Comparison of ENCODE assay signal across 8 cellular contexts in genomic region chr7:107579881-107580715, GRCh38. TPM values are rescaled to one million over a fixed set of nuclear protein-coding genes. Genes with fewer than 3 reads are reported as not detected.
DNase-seq lines count a peak whose midpoint lies in the region; ATAC-seq and TF ChIP-seq lines count a peak whose summit lies in the region.

TSS of gene BCAP29 (plus strand) at chr7:107580246. CDS start at chr7:107580773, 527 bp downstream.

- peak within 1 kb of the TSS; percentile 68 to 90 (median 83) for H3K4me2 ChIP-seq in BLaER1 treated with 17β-estradiol and CSF1 and Interleukin-3, amounts not matched to agents 10 nM and 100 nM

- peaks cover 6 to 36% (median 17%) of the 10 kb centered on the region in 11 experiments; a peak in 21 of 22 replicates for H3K36me3 ChIP-seq in BLaER1 treated with 17β-estradiol and CSF1 and Interleukin-3, amounts not matched to agents 10 nM and 100 nM
- H3K36me3 ChIP-seq in ectodermal cell (ENCODE audit: control insufficient read depth, insufficient read depth, low read length) (peaks cover under 1% of the 10 kb centered on the region), lower lobe of right lung (peaks cover 11% of the 10 kb centered on the region)

- H4K20me1 ChIP-seq in BLaER1 treated with 17β-estradiol and CSF1 and Interleukin-3, amounts not matched to agents 10 nM and 100 nM, result peaks cover 0 to 10% (median 0%) of the 10 kb centered on the region in 11 experiments; a peak in 3 of 22 replicates

- ATAC-seq in GM19043 (IDR thresholded peaks at IDR 0.05; ENCODE audit: low read depth, unreplicated experiment), result peak; percentile 93
- ATAC-seq in HG03342 (IDR thresholded peaks at IDR 0.05; ENCODE audit: unreplicated experiment), result peak; percentile 91
- ATAC-seq in lower lobe of right lung, result peak; percentile 98

- peak within 1 kb of the TSS; percentile 72 to 87 (median 82) for H3K27ac ChIP-seq in BLaER1 treated with 17β-estradiol and CSF1 and Interleukin-3, amounts not matched to agents 10 nM and 100 nM
- H3K27ac ChIP-seq in ectodermal cell (ENCODE audit: insufficient read depth, low read depth, low read length, poor library complexity, severe bottlenecking), result peak within 1 kb of the TSS; percentile 77
- H3K27ac ChIP-seq in lower lobe of right lung, result peak within 1 kb of the TSS; percentile 93

- CTCF ChIA-PET in activated CD4-positive, alpha-beta memory T cell treated with anti-CD3 and anti-CD28 coated beads for 36 hours (lab: Charles Lee), result interaction anchor here (0.9 to 1.9 kb wide), 4 partner anchors 82 to 299 kb away, joined by 3 to 6 read pairs (median 3); no protein-coding TSS in a partner anchor

- intact Hi-C loops in activated CD4-positive, alpha-beta memory T cell treated with anti-CD3 and anti-CD28 coated beads for 36 hours (cut with micrococcal nuclease), result loop anchor here (1.0 to 5.0 kb wide), 3 partner anchors 16 to 297 kb away; partner anchors contain the start of gene SLC26A4
- intact Hi-C loops in lower lobe of right lung (cut with DNase I), result no loop called here

- POLR2A ChIA-PET in activated CD4-positive, alpha-beta memory T cell treated with anti-CD3 and anti-CD28 coated beads for 36 hours (lab: Charles Lee), result interaction anchor here (0.6 to 1.1 kb wide), 3 partner anchors 16 to 163 kb away, joined by 3 to 9 read pairs (median 4); partner anchors contain the start of genes COG5 and DUS4L

- H3K4me1 ChIP-seq in BLaER1 treated with 17β-estradiol and CSF1 and Interleukin-3, amounts not matched to agents 10 nM and 100 nM, result peaks cover 0 to 23% (median 10%) of the 10 kb centered on the region in 10 experiments; a peak in 10 of 20 replicates
- H3K4me1 ChIP-seq in ectodermal cell (ENCODE audit: control insufficient read depth, insufficient read depth, low read length) (no peaks in the 10 kb centered on the region), lower lobe of right lung (peaks cover 21% of the 10 kb centered on the region)

- H3K4me1 Mint-ChIP-seq in activated CD4-positive, alpha-beta memory T cell treated with anti-CD3 and anti-CD28 coated beads for 36 hours (ENCODE audit: low read depth), result peaks cover 19% of the 10 kb centered on the region

- peak; percentile 85 for DNase-seq in NCI-H748 (lab: John Stamatoyannopoulos, UW; ENCODE audit: unreplicated experiment)
- peak; percentile 76 for DNase-seq in activated CD4-positive, alpha-beta memory T cell treated with anti-CD3 and anti-CD28 coated beads for 36 hours
- DNase-seq in lower lobe of right lung, result peak; percentile 84
- DNase-seq in stimulated activated CD4-positive, alpha-beta T cell treated with anti-CD3 and anti-CD28 coated beads, TNF-alpha, amount 100 ng/mL, for 24 hours (ENCODE audit: low read depth in 3 of 3), result peak; percentile 39 to 70 (median 51)

- H3K4me3 ChIP-seq in BLaER1 treated with 17β-estradiol and CSF1 and Interleukin-3, amounts not matched to agents 10 nM and 100 nM, result peak within 1 kb of the TSS; percentile 64 to 80 (median 71)
- H3K4me3 ChIP-seq in ectodermal cell (ENCODE audit: insufficient read depth, low read depth, low read length) (peak within 1 kb of the TSS; percentile 69), lower lobe of right lung (peak within 1 kb of the TSS; percentile 83)

- H3K4me3 Mint-ChIP-seq in activated CD4-positive, alpha-beta memory T cell treated with anti-CD3 and anti-CD28 coated beads for 36 hours, result peak within 1 kb of the TSS; percentile 87

- H3K9me3 ChIP-seq in BLaER1 treated with 17β-estradiol and CSF1 and Interleukin-3, amounts not matched to agents 10 nM and 100 nM (replicated peaks in 1 of 11), result no peaks in the 10 kb centered on the region
- H3K9me3 ChIP-seq in ectodermal cell (ENCODE audit: control insufficient read depth, low read length) (no peaks in the 10 kb centered on the region), lower lobe of right lung (no peaks in the 10 kb centered on the region)

- WGBS in ectodermal cell, 2 experiments, result 0% methylated on average over 89 of the region's 89 CpGs

- peak within 1 kb of the TSS; percentile 78 for H3K27ac Mint-ChIP-seq in activated CD4-positive, alpha-beta memory T cell treated with anti-CD3 and anti-CD28 coated beads for 36 hours

- peaks cover 24 to 44% (median 37%) of the 10 kb centered on the region in 11 experiments for H3K27me3 ChIP-seq in BLaER1 treated with 17β-estradiol and CSF1 and Interleukin-3, amounts not matched to agents 10 nM and 100 nM
- no peaks in the 10 kb centered on the region for H3K27me3 ChIP-seq in ectodermal cell (ENCODE audit: control insufficient read depth, insufficient read depth, low read length, poor library complexity, severe bottlenecking)
- H3K27me3 ChIP-seq in lower lobe of right lung (ENCODE audit: low read depth), result no peaks in the 10 kb centered on the region

- peaks cover 14% of the 10 kb centered on the region for H3K36me3 Mint-ChIP-seq in activated CD4-positive, alpha-beta memory T cell treated with anti-CD3 and anti-CD28 coated beads for 36 hours

- TF ChIP-seq CTCF in lower lobe of right lung (IDR thresholded peaks at IDR 0.05), result peak; percentile 36

- H3K9me3 Mint-ChIP-seq in activated CD4-positive, alpha-beta memory T cell treated with anti-CD3 and anti-CD28 coated beads for 36 hours, result no peaks in the 10 kb centered on the region

- no peaks in the 10 kb centered on the region for H3K27me3 Mint-ChIP-seq in activated CD4-positive, alpha-beta memory T cell treated with anti-CD3 and anti-CD28 coated beads for 36 hours

- H3K9ac ChIP-seq in BLaER1 treated with 17β-estradiol and CSF1 and Interleukin-3, amounts not matched to agents 10 nM and 100 nM, result peak within 1 kb of the TSS; percentile 75 to 89 (median 85)

RNA-seq across cellular contexts. Expression of gene BCAP29, which starts in this region (rescaled TPM):
- total RNA-seq in activated CD4-positive, alpha-beta memory T cell treated with anti-CD3 and anti-CD28 coated beads for 36 hours, result 10 to 100 TPM; 42.3 to 42.9 TPM
- polyA plus RNA-seq in ectodermal cell (2013, experiment 1 of 4), result 41.0 TPM
- polyA plus RNA-seq in ectodermal cell (2013, experiment 2 of 4), result 41.3 TPM
- 34.5 TPM for polyA plus RNA-seq in ectodermal cell (2013, experiment 3 of 4)
- 46.9 TPM for polyA plus RNA-seq in ectodermal cell (2013, experiment 4 of 4)
- total RNA-seq in lower lobe of right lung, result 81.3 TPM

Comparison
In these comparisons a context has a peak if more than half of its experiments do, and no peak if none do; other contexts are left out.
1. Peak in every context shown above with its lines: DNase-seq, ATAC-seq, H3K4me3 ChIP-seq and H3K27ac ChIP-seq.